In the genomic region with DNA sequence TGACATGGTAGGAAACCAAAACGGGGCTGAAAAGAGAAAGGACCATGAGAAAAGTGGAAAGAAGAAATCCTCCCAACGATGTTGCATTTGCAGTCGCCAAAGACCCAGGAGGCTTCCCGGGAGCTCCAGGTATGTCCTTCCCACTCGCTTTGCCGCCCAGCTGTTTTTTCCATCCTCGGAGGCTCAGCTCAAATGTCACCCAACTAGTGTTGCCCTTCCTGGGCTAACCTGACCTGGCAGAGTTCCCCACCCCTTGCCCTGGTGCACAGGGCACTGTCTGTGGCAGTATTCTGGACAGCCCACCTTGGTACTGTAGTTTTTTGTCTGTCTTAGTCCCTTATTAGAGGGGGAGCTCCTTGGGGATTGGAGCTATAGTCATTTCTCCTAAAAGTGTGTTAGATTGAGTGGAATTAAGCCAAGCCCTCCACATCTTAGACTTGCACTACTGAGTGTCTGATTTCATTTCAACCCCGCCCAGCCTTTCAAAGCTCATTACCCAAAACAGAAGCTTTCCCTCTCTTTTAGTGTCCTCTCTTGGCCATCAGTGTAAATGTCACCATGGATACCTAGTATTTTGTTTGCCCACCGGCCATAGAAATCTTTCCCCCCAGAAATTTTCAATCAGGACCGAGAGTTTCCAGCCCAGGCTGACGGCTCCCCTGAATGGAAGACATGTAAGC, we compare ENCODE assay signal across 22 cellular contexts.
DNase-seq lines count a peak whose midpoint lies in the region; ATAC-seq and TF ChIP-seq lines count a peak whose summit lies in the region.
"Had no signal": no experiment of that assay in that cellular context is flagged by ENCODE, and none has a peak within 500 bp of the region (broad histone marks: within the 10 kb centered on the region; RNA-seq: fewer than 3 reads in every experiment).

No MANE protein-coding gene starts in this region.

- H4K20me1 ChIP-seq in IMR-90 (ENCODE audit: insufficient read depth, low read length), result peaks cover 5% of the 10 kb centered on the region

- H3K27me3 ChIP-seq in IMR-90 (ENCODE audit: control insufficient read depth, insufficient read depth, low read length) (no peaks in the 10 kb centered on the region), sigmoid colon (no peaks in the 10 kb centered on the region)
- H3K27me3 ChIP-seq: brain microvascular endothelial cell, ovary had no signal

- no peak overlapping the region; the same call in 1 of the 2 replicates for H2BK20ac ChIP-seq in IMR-90 (ENCODE audit: low read depth, low read length)

- H3K9me3 ChIP-seq in IMR-90 (ENCODE audit: control insufficient read depth, insufficient read depth, low read length) (0 out of 2 replicates have a peak, but pooled peaks cover 2% of the 10 kb centered on the region), sigmoid colon (no peaks in the 10 kb centered on the region)
- H3K9me3 ChIP-seq: ovary had no signal

- no peak for TF ChIP-seq POLR2A in IMR-90 (IDR thresholded peaks at IDR 0.05; ENCODE audit: low read depth, low read length)
- TF ChIP-seq POLR2A in sigmoid colon (IDR thresholded peaks at IDR 0.05), result no peak

- H2AK5ac ChIP-seq in IMR-90 (ENCODE audit: low read depth, low read length), result no peak overlapping the region

- no peak for TF ChIP-seq EP300 in sigmoid colon (IDR thresholded peaks at IDR 0.05)

- H3K4me1 ChIP-seq in IMR-90 (ENCODE audit: control insufficient read depth, insufficient read depth, low read length), result peaks cover 29% of the 10 kb centered on the region
- peaks cover 0 to 54% (median 53%) of the 10 kb centered on the region in 4 donors for H3K4me1 ChIP-seq in sigmoid colon

- H3K4me1 Mint-ChIP-seq in activated T-cell treated with anti-CD3 and anti-CD28 coated beads, Interleukin-2, amount 50 U/mL, for 72 hours (ENCODE audit: low read depth), result peaks cover 21% of the 10 kb centered on the region
- H3K4me1 Mint-ChIP-seq in activated T-helper 2 cell treated with anti-CD3 and anti-CD28 coated beads, Interferon-gamma antibody, Interleukin-2, Interleukin-4, amounts not matched to agents 10 μg/mL and 5 μg/mL and 100 μg/mL, durations not matched to agents 14 hours and 24 hours and 36 hours (ENCODE audit: low read depth), result peaks cover 7% of the 10 kb centered on the region

- DNase-seq in IMR-90 (no peak), fibroblast of peridontal ligament (ENCODE audit: extremely low read depth) (peak; percentile 24), sigmoid colon (no peak), RKO (ENCODE audit: low spot score) (no peak)
- DNase-seq in activated T-cell treated with anti-CD3 and anti-CD28 coated beads, Interleukin-2, amount 50 U/mL, for 72 hours, result no peak
- no peak for DNase-seq in activated T-helper 2 cell treated with anti-CD3 and anti-CD28 coated beads, Interferon-gamma antibody, Interleukin-2, Interleukin-4, amounts not matched to agents 10 μg/mL and 5 μg/mL and 100 μg/mL, durations not matched to agents 14 hours and 24 hours and 36 hours (ENCODE audit: low spot score)
- DNase-seq: activated CD4-positive, alpha-beta T cell treated with anti-CD3 and anti-CD28 coated beads for 36 hours; activated CD8-positive, alpha-beta memory T cell treated with anti-CD3 and anti-CD28 coated beads, Interleukin-2, amount 10 ng/mL, durations not matched to agents 7 days and 5 days; activated naive CD8-positive, alpha-beta T cell treated with anti-CD3 and anti-CD28 coated beads, Interleukin-2, amount 10 ng/mL, durations not matched to agents 7 days and 5 days; brain microvascular endothelial cell; CD4-positive, alpha-beta memory T cell; dermis blood vessel endothelial cell; immature natural killer cell; NCI-H187 treated with DMSO at 0.1 percent for 48 hours; ovary; stimulated activated CD4-positive, alpha-beta T cell treated with anti-CD3 and anti-CD28 coated beads, Interleukin-1b, Interleukin-23, amount 100 ng/mL, for 48 hours; stimulated activated naive CD8-positive, alpha-beta T cell treated with anti-CD3 and anti-CD28 coated beads, Interleukin-15, Interleukin-2, amounts not matched to agents 100 U/mL and 50 U/mL, for 24 hours; SW 1271 had no signal

- H3K36me3 Mint-ChIP-seq in activated T-cell treated with anti-CD3 and anti-CD28 coated beads, Interleukin-2, amount 50 U/mL, for 72 hours (ENCODE audit: insufficient read depth in 2 of 2), result no peaks in the 10 kb centered on the region
- H3K36me3 Mint-ChIP-seq in activated T-helper 2 cell treated with anti-CD3 and anti-CD28 coated beads, Interferon-gamma antibody, Interleukin-2, Interleukin-4, amounts not matched to agents 10 μg/mL and 5 μg/mL and 100 μg/mL, durations not matched to agents 14 hours and 24 hours and 36 hours (ENCODE audit: low read depth), result no peaks in the 10 kb centered on the region
- H3K36me3 Mint-ChIP-seq: activated CD8-positive, alpha-beta memory T cell treated with anti-CD3 and anti-CD28 coated beads, Interleukin-2, amount 10 ng/mL, durations not matched to agents 7 days and 5 days; activated naive CD8-positive, alpha-beta T cell treated with anti-CD3 and anti-CD28 coated beads, Interleukin-2, amount 10 ng/mL, durations not matched to agents 7 days and 5 days; CD4-positive, alpha-beta memory T cell; immature natural killer cell had no signal

- TF ChIP-seq CTCF in 22Rv1 (IDR thresholded peaks at IDR 0.05) (no peak), IMR-90 (conservative IDR thresholded peaks at IDR 0.05; ENCODE audit: low read depth, low read length) (no peak), sigmoid colon (IDR thresholded peaks at IDR 0.05) (no peak)

- POLR2A ChIA-PET in IMR-90 (lab: Charles Lee; ENCODE audit: unreplicated experiment), result no interaction called here

- H3K56ac ChIP-seq in IMR-90 (ENCODE audit: extremely low read depth, insufficient read depth, low read length), result no peak overlapping the region

- H3K27ac Mint-ChIP-seq in activated T-cell treated with anti-CD3 and anti-CD28 coated beads, Interleukin-2, amount 50 U/mL, for 72 hours, result no peak overlapping the region
- no peak overlapping the region for H3K27ac Mint-ChIP-seq in activated T-helper 2 cell treated with anti-CD3 and anti-CD28 coated beads, Interferon-gamma antibody, Interleukin-2, Interleukin-4, amounts not matched to agents 10 μg/mL and 5 μg/mL and 100 μg/mL, durations not matched to agents 14 hours and 24 hours and 36 hours
- H3K27ac Mint-ChIP-seq: activated CD4-positive, alpha-beta T cell treated with anti-CD3 and anti-CD28 coated beads for 36 hours; activated CD8-positive, alpha-beta memory T cell treated with anti-CD3 and anti-CD28 coated beads, Interleukin-2, amount 10 ng/mL, durations not matched to agents 7 days and 5 days; activated naive CD8-positive, alpha-beta T cell treated with anti-CD3 and anti-CD28 coated beads, Interleukin-2, amount 10 ng/mL, durations not matched to agents 7 days and 5 days; immature natural killer cell had no signal

- no peak overlapping the region for H3K4me2 ChIP-seq in IMR-90 (ENCODE audit: low read depth, low read length)

- H3K9ac ChIP-seq in IMR-90 (ENCODE audit: low read depth, low read length), result no peak overlapping the region

- H4K5ac ChIP-seq in IMR-90 (ENCODE audit: low read depth, low read length), result peak overlapping the region; percentile 38; the same call in 1 of the 2 replicates

- H3K4me3 ChIP-seq in IMR-90 (ENCODE audit: insufficient read depth, low read depth, low read length) (no peak overlapping the region), sigmoid colon (no peak overlapping the region)
- H3K4me3 ChIP-seq: ovary had no signal

- H2BK15ac ChIP-seq in IMR-90 (ENCODE audit: low read depth, low read length), result no peak overlapping the region; the same call in 2 of the 3 replicates

- H3K9me1 ChIP-seq in IMR-90 (ENCODE audit: insufficient read depth, low read length), result peaks cover 12% of the 10 kb centered on the region

- in situ Hi-C loops in IMR-90 (cut with MboI; ENCODE audit: low sequenced_read_pairs), result no loop called here

- H3K14ac ChIP-seq in IMR-90 (replicated peaks; ENCODE audit: low read depth, low read length), result no peak overlapping the region

- peak overlapping the region; percentile 31; the same call in 1 of the 2 replicates for H3K27ac ChIP-seq in 22Rv1
- peak overlapping the region; percentile 45; the same call in 1 of the 2 replicates for H3K27ac ChIP-seq in IMR-90 (ENCODE audit: insufficient read depth, low read length)
- peak overlapping the region; percentile 73 to 92 (median 89) for H3K27ac ChIP-seq in sigmoid colon
- H3K27ac ChIP-seq: brain microvascular endothelial cell, epithelial cell of prostate, ovary had no signal

- no TSS peak for BruUV-seq in IMR-90 (replicated peaks; lab: Mats Ljungman, UMichigan)

- H3K4me3 Mint-ChIP-seq in activated T-cell treated with anti-CD3 and anti-CD28 coated beads, Interleukin-2, amount 50 U/mL, for 72 hours, result no peak overlapping the region
- H3K4me3 Mint-ChIP-seq in activated T-helper 2 cell treated with anti-CD3 and anti-CD28 coated beads, Interferon-gamma antibody, Interleukin-2, Interleukin-4, amounts not matched to agents 10 μg/mL and 5 μg/mL and 100 μg/mL, durations not matched to agents 14 hours and 24 hours and 36 hours (ENCODE audit: low read depth), result no peak overlapping the region
- H3K4me3 Mint-ChIP-seq: activated CD4-positive, alpha-beta T cell treated with anti-CD3 and anti-CD28 coated beads for 36 hours; activated CD8-positive, alpha-beta memory T cell treated with anti-CD3 and anti-CD28 coated beads, Interleukin-2, amount 10 ng/mL, durations not matched to agents 7 days and 5 days; activated naive CD8-positive, alpha-beta T cell treated with anti-CD3 and anti-CD28 coated beads, Interleukin-2, amount 10 ng/mL, durations not matched to agents 7 days and 5 days; activated T-helper 17 cell treated with anti-CD3 and anti-CD28 coated beads, Interleukin-2, amount 50 U/mL, for 72 hours; CD4-positive, alpha-beta memory T cell; immature natural killer cell had no signal

- H4K91ac ChIP-seq in IMR-90 (ENCODE audit: insufficient read depth, low read depth, low read length), result 0 out of 2 replicates have a peak overlapping the region, but pooled peaks have one; percentile 67

- no peaks in the 10 kb centered on the region for H3K27me3 Mint-ChIP-seq in activated T-cell treated with anti-CD3 and anti-CD28 coated beads, Interleukin-2, amount 50 U/mL, for 72 hours (ENCODE audit: low read depth)
- H3K27me3 Mint-ChIP-seq in activated T-helper 2 cell treated with anti-CD3 and anti-CD28 coated beads, Interferon-gamma antibody, Interleukin-2, Interleukin-4, amounts not matched to agents 10 μg/mL and 5 μg/mL and 100 μg/mL, durations not matched to agents 14 hours and 24 hours and 36 hours (ENCODE audit: low read depth), result no peaks in the 10 kb centered on the region
- H3K27me3 Mint-ChIP-seq: activated CD4-positive, alpha-beta T cell treated with anti-CD3 and anti-CD28 coated beads for 36 hours; activated T-helper 17 cell treated with anti-CD3 and anti-CD28 coated beads, Interleukin-2, amount 50 U/mL, for 72 hours; CD4-positive, alpha-beta memory T cell had no signal

- H3K23ac ChIP-seq in IMR-90 (ENCODE audit: low read depth, low read length), result no peak overlapping the region

- TF ChIP-seq RAD21 in IMR-90 (IDR thresholded peaks at IDR 0.05; ENCODE audit: low read length), result no peak

- peak overlapping the region in 1 of 2 experiments; percentile 21; a peak in 2 of 4 replicates for H4K8ac ChIP-seq in IMR-90 (ENCODE audit: low read depth in 2 of 2, low read length in 2 of 2)

- H2BK5ac ChIP-seq in IMR-90 (ENCODE audit: low read depth, low read length, poor library complexity, severe bottlenecking), result no peak overlapping the region

- no peaks in the 10 kb centered on the region for H3K9me3 Mint-ChIP-seq in activated T-cell treated with anti-CD3 and anti-CD28 coated beads, Interleukin-2, amount 50 U/mL, for 72 hours
- H3K9me3 Mint-ChIP-seq in activated T-helper 2 cell treated with anti-CD3 and anti-CD28 coated beads, Interferon-gamma antibody, Interleukin-2, Interleukin-4, amounts not matched to agents 10 μg/mL and 5 μg/mL and 100 μg/mL, durations not matched to agents 14 hours and 24 hours and 36 hours, result no peaks in the 10 kb centered on the region
- H3K9me3 Mint-ChIP-seq: activated T-helper 17 cell treated with anti-CD3 and anti-CD28 coated beads, Interleukin-2, amount 50 U/mL, for 72 hours; CD4-positive, alpha-beta memory T cell; immature natural killer cell had no signal

- 0 out of 2 replicates have a peak overlapping the region, but pooled peaks have one; percentile 21 for H3K4ac ChIP-seq in IMR-90 (ENCODE audit: low read depth, low read length)

- 0 out of 2 replicates have a peak overlapping the region, but pooled peaks have one; percentile 50 for H2BK120ac ChIP-seq in IMR-90 (ENCODE audit: low read depth, low read length)

- ATAC-seq in IMR-90 (ENCODE audit: low read depth) (no peak), GM18909 (IDR thresholded peaks at IDR 0.05; ENCODE audit: poor library complexity, unreplicated experiment) (no peak)
- ATAC-seq in activated T-cell treated with anti-CD3 and anti-CD28 coated beads, Interleukin-2, amount 50 U/mL, for 72 hours (replicated peaks in 1 of 2), result no peak
- ATAC-seq: activated CD4-positive, alpha-beta T cell treated with anti-CD3 and anti-CD28 coated beads for 36 hours; activated CD8-positive, alpha-beta memory T cell treated with anti-CD3 and anti-CD28 coated beads, Interleukin-2, amount 10 ng/mL, durations not matched to agents 7 days and 5 days; activated T-helper 17 cell treated with anti-CD3 and anti-CD28 coated beads, Interleukin-2, amount 50 U/mL, for 72 hours; stimulated activated naive CD8-positive, alpha-beta T cell treated with anti-CD3 and anti-CD28 coated beads, Interleukin-15, Interleukin-2, amounts not matched to agents 100 U/mL and 50 U/mL, for 24 hours had no signal

- H2AK9ac ChIP-seq in IMR-90 (replicated peaks; ENCODE audit: low read depth, low read length, poor library complexity), result no peak overlapping the region

- intact Hi-C loops in IMR-90 (cut with micrococcal nuclease) (no loop called here), sigmoid colon (cut with DNase I) (no loop called here)
- intact Hi-C loops in activated T-helper 2 cell treated with anti-CD3 and anti-CD28 coated beads, Interferon-gamma antibody, Interleukin-2, Interleukin-4, amounts not matched to agents 10 μg/mL and 5 μg/mL and 100 μg/mL, durations not matched to agents 14 hours and 24 hours and 36 hours (cut with micrococcal nuclease), result no loop called here

- no peaks in the 10 kb centered on the region for H3K36me3 ChIP-seq in IMR-90 (ENCODE audit: control insufficient read depth, insufficient read depth, low read length)
- no peaks in the 10 kb centered on the region for H3K36me3 ChIP-seq in sigmoid colon
- H3K36me3 ChIP-seq: brain microvascular endothelial cell, ovary had no signal

- CTCF ChIA-PET in IMR-90 (lab: Yijun Ruan, JAX), result interaction anchor here (0.5 to 1.7 kb wide), 3 partner anchors 17 to 170 kb away, joined by 3 to 4 read pairs (median 3); no protein-coding TSS in a partner anchor

- H3K18ac ChIP-seq in IMR-90 (ENCODE audit: low read depth, low read length), result peak overlapping the region; percentile 27; the same call in 1 of the 2 replicates

- dilution Hi-C loops in IMR-90 (cut with HindIII; ENCODE audit: low sequenced_read_pairs, unreplicated experiment), result no loop called here

- WGBS in IMR-90 (ENCODE audit: extremely low coverage in 2 of 2, insufficient read length in 1 of 2), 2 experiments, result 89% methylated on average over 5 of the region's 11 CpGs; no CpG with 5 or more reads in 1 of the 2 experiments
- 85 to 88% methylated on average over 11 of the region's 11 CpGs for WGBS in sigmoid colon, 2 donors

- H3K79me1 ChIP-seq in IMR-90 (ENCODE audit: low read depth in 1 of 2, low read length in 2 of 2), result no peaks in the 10 kb centered on the region

- no peak overlapping the region for H2AFZ ChIP-seq in IMR-90 (replicated peaks; ENCODE audit: low read length, poor library complexity)

Comparison
In these comparisons a context has a peak if more than half of its experiments do, and no peak if none do; other contexts are left out.
1. H3K27ac ChIP-seq: peak in every context shown above with its lines; median percentile 89 in sigmoid colon; 45 in IMR-90; 31 in 22Rv1.